8 cellular contexts compared by ENCODE assay signal in the genomic region with DNA sequence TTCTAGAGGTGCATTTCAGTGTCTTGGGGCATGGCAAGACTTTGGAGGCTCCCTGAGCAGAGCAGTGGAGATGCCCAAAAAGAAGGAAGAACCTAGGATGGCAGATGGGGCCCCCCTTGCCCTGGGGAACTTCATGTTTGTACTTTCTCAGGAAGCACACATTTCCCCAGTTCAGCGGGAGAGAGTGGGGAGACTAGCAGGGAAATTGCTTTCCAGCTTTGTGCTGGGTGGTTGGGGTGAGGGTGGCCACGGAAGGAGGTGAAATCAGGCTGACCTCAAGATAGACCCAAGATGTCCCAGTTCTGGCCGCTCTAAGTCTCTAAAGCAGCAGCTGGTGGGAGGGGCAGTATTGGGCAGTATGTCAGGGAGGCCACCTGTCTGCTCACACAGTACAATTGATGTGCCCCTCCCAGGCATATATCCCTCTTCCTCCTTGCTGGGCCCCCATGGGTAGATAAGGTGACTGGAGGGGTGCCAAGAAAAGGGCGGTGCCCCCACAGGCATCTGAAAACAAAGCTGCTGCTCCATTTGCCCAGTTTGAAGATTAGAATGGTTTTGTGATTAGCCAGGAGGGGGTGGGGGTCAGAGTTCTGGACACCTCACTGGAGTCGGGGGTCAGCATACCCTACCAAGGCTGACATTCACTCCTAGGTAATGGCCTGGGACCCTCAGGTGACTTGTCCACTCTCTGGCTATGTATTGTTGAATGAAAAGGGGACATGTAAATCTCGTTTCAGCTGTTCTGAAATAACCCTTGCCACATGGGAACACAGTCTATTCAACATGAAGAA. TPM values are rescaled to one million over a fixed set of nuclear protein-coding genes. Genes with fewer than 3 reads are reported as not detected.
A peak's percentile ranks its signal among the peaks of the same experiment; 100 is the strongest.
DNase-seq lines count a peak whose midpoint lies in the region; ATAC-seq and TF ChIP-seq lines count a peak whose summit lies in the region.

No MANE protein-coding gene starts in this region.

- no peak overlapping the region for H2AFZ ChIP-seq in parathyroid adenoma

- no peaks in the 10 kb centered on the region for H3K36me3 ChIP-seq in parathyroid adenoma (ENCODE audit: control insufficient read depth, insufficient read depth, low read length)

- H3K9ac ChIP-seq in parathyroid adenoma: no peak overlapping the region

- POLR2A ChIA-PET in RWPE1 (lab: Yijun Ruan, JAX; ENCODE audit: low non-redundant PET): interaction anchor here (1.0 to 1.5 kb wide), 2 partner anchors 32 to 96 kb away, joined by 3 to 4 read pairs; partner anchors contain the start of gene CAVIN1

- H3K27ac ChIP-seq in RWPE1 (peak overlapping the region; percentile 97), parathyroid adenoma (peak overlapping the region; percentile 95)

- no peaks in the 10 kb centered on the region for H3K27me3 ChIP-seq in parathyroid adenoma (ENCODE audit: control insufficient read depth, insufficient read depth, low read length)

- peak overlapping the region; percentile 43 for H3K4me2 ChIP-seq in parathyroid adenoma (ENCODE audit: low read length)

- H3K4me3 ChIP-seq in fibroblast of pulmonary artery (replicated peaks; ENCODE audit: low read depth, low read length): no peak overlapping the region
- no peak overlapping the region for H3K4me3 ChIP-seq in parathyroid adenoma (ENCODE audit: low read depth, low read length)

- H3K79me2 ChIP-seq in parathyroid adenoma: no peaks in the 10 kb centered on the region

- peaks cover 33% of the 10 kb centered on the region for H3K4me1 ChIP-seq in parathyroid adenoma

- TF ChIP-seq CTCF in RWPE1 (conservative IDR thresholded peaks at IDR 0.05; ENCODE audit: low read depth): no peak
- TF ChIP-seq CTCF in fibroblast of pulmonary artery (IDR thresholded peaks at IDR 0.05; ENCODE audit: low read length, missing control alignments): no peak
- TF ChIP-seq CTCF in parathyroid adenoma (IDR thresholded peaks at IDR 0.05): no peak

- in situ Hi-C loops in Caki2 (cut with HindIII; ENCODE audit: low pct_unique_long_range_greater_than_20kb, low sequenced_read_pairs): no loop called here

- ATAC-seq in HG02571 (IDR thresholded peaks at IDR 0.05; ENCODE audit: unreplicated experiment): no peak
- no peak for ATAC-seq in HG03097 (IDR thresholded peaks at IDR 0.05; ENCODE audit: low FRiP score, unreplicated experiment)
- ATAC-seq in GM19351 (IDR thresholded peaks at IDR 0.05; ENCODE audit: unreplicated experiment): no peak
- ATAC-seq in GM21360 (IDR thresholded peaks at IDR 0.05; ENCODE audit: unreplicated experiment): no peak

- no peaks in the 10 kb centered on the region for H3K9me3 ChIP-seq in parathyroid adenoma (ENCODE audit: control insufficient read depth, low read length)

- CTCF ChIA-PET in RWPE1 (lab: Yijun Ruan, JAX): interaction anchor here (0.6 to 2.4 kb wide), 4 partner anchors 8 to 207 kb away, joined by 3 to 14 read pairs (median 4); no protein-coding TSS in a partner anchor

- DNase-seq in Caki2 (ENCODE audit: low read depth) (peak; percentile 59), RWPE1 (ENCODE audit: low spot score) (peak; percentile 29), fibroblast of pulmonary artery (ENCODE audit: low read depth) (peak; percentile 83)

RNA-seq across cellular contexts. Expression of gene NAGLU, which starts 17.1 kb away (rescaled TPM):
- 53.9 and 64.5 TPM in 2 replicates for total RNA-seq in Caki2 (2014; rRNA removed; shearing (Covaris generic); ENCODE audit: low replicate concordance)

RNA-seq across cellular contexts. Expression of gene HSD17B1, which starts 33.8 kb away (rescaled TPM):
- total RNA-seq in Caki2 (2014; rRNA removed; shearing (Covaris generic); ENCODE audit: low replicate concordance): not detected in 2 replicates

RNA-seq across cellular contexts. Expression of gene COASY, which starts 43.0 kb away (rescaled TPM):
- total RNA-seq in Caki2 (2014; rRNA removed; shearing (Covaris generic); ENCODE audit: low replicate concordance): 24.0 and 29.5 TPM in 2 replicates

RNA-seq across cellular contexts. Expression of gene MLX, which starts 48.0 kb away (rescaled TPM):
- 13.0 and 21.9 TPM in 2 replicates for total RNA-seq in Caki2 (2014; rRNA removed; shearing (Covaris generic); ENCODE audit: low replicate concordance)

RNA-seq across cellular contexts. Expression of gene PSMC3IP, which starts 58.6 kb away (rescaled TPM):
- 3.4 and 8.6 TPM in 2 replicates for total RNA-seq in Caki2 (2014; rRNA removed; shearing (Covaris generic); ENCODE audit: low replicate concordance)

Comparison
In these comparisons a context has a peak if more than half of its experiments do, and no peak if none do; other contexts are left out.
1. DNase-seq: peak in every context shown above with its lines; median percentile 83 in fibroblast of pulmonary artery; 59 in Caki2; 29 in RWPE1.